28 cellular contexts compared by ENCODE assay signal in the genomic region with DNA sequence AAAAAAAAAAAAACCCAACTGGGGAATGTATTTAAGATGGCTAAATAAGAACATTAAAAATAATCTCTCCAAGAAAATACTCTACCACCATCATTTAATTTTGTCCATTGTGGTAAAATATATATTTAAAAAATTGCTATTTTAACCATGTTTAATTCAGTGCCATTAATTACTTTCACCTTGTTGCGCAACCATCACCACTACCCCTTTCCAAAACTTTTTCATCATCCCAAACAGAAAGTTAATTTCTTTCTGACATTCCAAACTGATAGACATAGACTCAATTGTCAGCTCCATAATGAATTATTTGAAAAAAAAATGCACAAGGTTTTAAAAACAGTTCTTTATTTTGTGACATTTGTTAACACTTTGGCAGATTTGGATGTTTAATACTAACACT.
"Had no signal": no experiment of that assay in that cellular context is flagged by ENCODE, and none has a peak within 500 bp of the region (broad histone marks: within the 10 kb centered on the region; RNA-seq: fewer than 3 reads in every experiment).

No MANE protein-coding gene starts in this region.

- H3K27ac Mint-ChIP-seq: dendritic cell treated with granulocyte-macrophage colony-stimulating factor and Interleukin-4, amounts not matched to agents 40 ng/mL and 50 ng/mL, for 4 days; effector memory CD8-positive, alpha-beta T cell; endodermal cell; mesothelial cell of epicardium; naive thymus-derived CD8-positive, alpha-beta T cell had no signal

- H3K27me3 ChIP-seq: esophagus squamous epithelium, gastrocnemius medialis, heart right ventricle, left lung had no signal

- H3K36me3 ChIP-seq: esophagus squamous epithelium, gastrocnemius medialis, heart right ventricle, left lung, lower lobe of right lung had no signal

- H3K4me3 Mint-ChIP-seq: dendritic cell treated with granulocyte-macrophage colony-stimulating factor and Interleukin-4, amounts not matched to agents 40 ng/mL and 50 ng/mL, for 4 days; effector memory CD8-positive, alpha-beta T cell; endodermal cell; mesothelial cell of epicardium; naive B cell; naive thymus-derived CD8-positive, alpha-beta T cell had no signal

- FAIRE-seq: endometrium, islet of Langerhans, keratinocyte had no signal

- H3K9me3 ChIP-seq: esophagus squamous epithelium, gastrocnemius medialis, heart right ventricle, left lung, lower lobe of right lung, mucosa of descending colon had no signal

- H3K27me3 Mint-ChIP-seq: effector memory CD8-positive, alpha-beta T cell had no signal

- H3K4me1 Mint-ChIP-seq: endodermal cell; mesothelial cell of epicardium; naive B cell; naive thymus-derived CD8-positive, alpha-beta T cell had no signal

- H3K4me3 ChIP-seq: coronary artery, esophagus squamous epithelium, gastrocnemius medialis, heart right ventricle, left lung, lower lobe of right lung, mucosa of descending colon had no signal

- ATAC-seq: effector memory CD8-positive, alpha-beta T cell; esophagus mucosa; gastrocnemius medialis; heart right ventricle; left cardiac atrium; left lung; left ventricle myocardium superior; lower lobe of right lung; mucosa of descending colon; naive thymus-derived CD8-positive, alpha-beta T cell had no signal

- H3K36me3 Mint-ChIP-seq: mesothelial cell of epicardium; naive B cell; naive thymus-derived CD8-positive, alpha-beta T cell had no signal

- H3K4me1 ChIP-seq: esophagus squamous epithelium, gastrocnemius medialis, left lung, lower lobe of right lung had no signal

- H3K27ac ChIP-seq: coronary artery, epithelial cell of prostate, esophagus squamous epithelium, gastrocnemius medialis, heart right ventricle, left lung, lower lobe of right lung had no signal

- H3K9me3 Mint-ChIP-seq: dendritic cell treated with granulocyte-macrophage colony-stimulating factor and Interleukin-4, amounts not matched to agents 40 ng/mL and 50 ng/mL, for 4 days; endodermal cell; mesothelial cell of epicardium; naive thymus-derived CD8-positive, alpha-beta T cell had no signal

- DNase-seq: effector CD8-positive, alpha-beta T cell; effector memory CD8-positive, alpha-beta T cell; endodermal cell; erythroblast; esophagus squamous epithelium; foreskin fibroblast; foreskin melanocyte; gastrocnemius medialis; glutamatergic neuron; head of caudate nucleus; heart right ventricle; hippocampal formation; left cardiac atrium; left lung; left ventricle myocardium superior; lower lobe of right lung; mesenchymal stem cell; mucosa of descending colon; naive B cell; naive thymus-derived CD8-positive, alpha-beta T cell had no signal
